In genomic region chr1:69401894-69402293, GRCh38 we compare ENCODE assay signal across 32 cellular contexts.
"Had no signal": no experiment of that assay in that cellular context is flagged by ENCODE, and none has a peak within 500 bp of the region (broad histone marks: within the 10 kb centered on the region; RNA-seq: fewer than 3 reads in every experiment).

No MANE protein-coding gene starts in this region.

- H3K4me3 ChIP-seq: ascending aorta, body of pancreas, MG63, Peyer's patch had no signal

- H3K9me3 ChIP-seq: ascending aorta, body of pancreas, MG63, Peyer's patch had no signal

- H3K4me1 ChIP-seq: ascending aorta, body of pancreas, Peyer's patch had no signal

- DNase-seq: activated CD4-positive, alpha-beta T cell treated with anti-CD3 and anti-CD28 coated beads for 36 hours; activated CD4-positive, alpha-beta T cell treated with anti-CD3 and anti-CD28 coated beads, Interleukin-2, amount 10 ng/mL, durations not matched to agents 7 days and 5 days; activated CD4-positive, alpha-beta T cell treated with anti-CD3 and anti-CD28 coated beads, Interleukin-2, amount 50 U/mL, for 48 hours; activated CD8-positive, alpha-beta T cell treated with anti-CD3 and anti-CD28 coated beads, Interleukin-2, amount 10 ng/mL, durations not matched to agents 7 days and 5 days; activated gamma-delta T cell; activated naive CD4-positive, alpha-beta T cell treated with Interleukin-2 at 50 U/mL for 16 hours; activated naive CD8-positive, alpha-beta T cell treated with anti-CD3 and anti-CD28 coated beads, Interleukin-2, amount 10 ng/mL, durations not matched to agents 7 days and 5 days; activated T-cell treated with anti-CD3 and anti-CD28 coated beads, Interleukin-2, amount 50 U/mL, for 24 hours; amygdala; body of pancreas; central memory CD4-positive, alpha-beta T cell; Karpas-422; MG63; NCI-H1048; NCI-H1105 treated with DMSO at 0.1 percent for 48 hours; NCI-H1436; NCI-H1694; NCI-H1930; NCI-H2081 treated with DMSO at 0.1 percent for 48 hours; NCI-H510A; NCI-H526; NCI-H748 treated with DMSO at 0.1 percent for 48 hours; NK-92 treated with Interleukin-12 subunit alpha and Interleukin-12 subunit beta, amount 100 ng/mL, for 24 hours; PC-3; Peyer's patch; RPMI8226; SHP77 treated with DMSO at 0.1 percent for 48 hours; SW 1271; T-helper 1 cell; T-helper 2 cell; T-helper 9 cell had no signal

- H3K27ac ChIP-seq: ascending aorta, body of pancreas, Peyer's patch had no signal

- H3K27me3 ChIP-seq: ascending aorta, body of pancreas, MG63, Peyer's patch had no signal

- H3K36me3 ChIP-seq: ascending aorta, MG63, Peyer's patch had no signal
